In the genomic region with DNA sequence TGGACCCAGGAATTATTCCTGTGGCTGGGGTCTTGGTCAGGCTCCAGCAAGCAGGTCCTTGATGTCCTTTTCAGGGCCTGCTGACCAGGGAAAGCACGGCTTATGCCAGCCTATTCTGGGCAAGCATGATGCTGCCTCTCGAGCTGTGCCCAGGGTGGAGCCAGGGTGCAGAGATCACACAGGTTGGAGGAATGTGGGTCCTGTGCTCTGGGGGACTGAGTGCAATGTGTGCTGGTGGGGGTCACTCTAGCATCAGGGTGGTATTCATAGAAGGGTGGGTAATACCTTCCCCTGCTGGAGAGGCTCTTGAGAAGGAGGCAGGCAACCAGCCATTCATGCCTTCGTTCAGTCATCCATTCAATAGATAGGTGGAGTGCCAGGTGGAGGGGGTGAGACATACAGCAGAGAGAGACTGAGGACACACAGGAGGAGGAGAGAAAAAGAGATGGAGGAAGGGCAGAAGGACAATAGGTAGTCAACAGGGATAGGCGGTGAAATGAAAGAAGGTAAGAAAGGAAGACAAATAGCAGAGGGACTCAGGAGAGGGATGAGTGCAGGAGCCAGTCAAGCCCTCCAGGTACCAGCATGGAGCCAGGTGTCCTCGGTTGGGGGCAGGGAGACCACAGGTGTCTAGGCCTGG, we compare ENCODE assay signal across 13 cellular contexts. TPM values are rescaled to one million over a fixed set of nuclear protein-coding genes. Genes with fewer than 3 reads are reported as not detected.
A peak's percentile ranks its signal among the peaks of the same experiment; 100 is the strongest.
DNase-seq lines count a peak whose midpoint lies in the region; ATAC-seq and TF ChIP-seq lines count a peak whose summit lies in the region.
"Had no signal": no experiment of that assay in that cellular context is flagged by ENCODE, and none has a peak within 500 bp of the region (broad histone marks: within the 10 kb centered on the region; RNA-seq: fewer than 3 reads in every experiment).

No MANE protein-coding gene starts in this region.

- no peak for TF ChIP-seq CTCF in WTC11 (IDR thresholded peaks at IDR 0.05)

- H3K27ac Mint-ChIP-seq in activated naive CD4-positive, alpha-beta T cell treated with anti-CD3 and anti-CD28 coated beads, Interleukin-2, amount 10 ng/mL, durations not matched to agents 7 days and 5 days = no peak overlapping the region
- peak overlapping the region in 1 of 2 donors; percentile 39 for H3K27ac Mint-ChIP-seq in activated naive CD4-positive, alpha-beta T cell treated with anti-CD3 and anti-CD28 coated beads, Interleukin-2, amount 50 U/mL, for 72 hours
- H3K27ac Mint-ChIP-seq in WTC11 = no peak overlapping the region
- peak overlapping the region; percentile 0 to 8 for H3K27ac Mint-ChIP-seq in stimulated activated naive CD8-positive, alpha-beta T cell treated with anti-CD3 and anti-CD28 coated beads, Interleukin-15, amount 100 ng/mL, for 72 hours

- peaks cover 15% of the 10 kb centered on the region for H3K27me3 Mint-ChIP-seq in activated naive CD4-positive, alpha-beta T cell treated with anti-CD3 and anti-CD28 coated beads, Interleukin-2, amount 10 ng/mL, durations not matched to agents 7 days and 5 days
- peaks cover 19% of the 10 kb centered on the region for H3K27me3 Mint-ChIP-seq in WTC11 (ENCODE audit: low read depth)
- no peaks in the 10 kb centered on the region for H3K27me3 Mint-ChIP-seq in stimulated activated naive CD8-positive, alpha-beta T cell treated with anti-CD3 and anti-CD28 coated beads, Interleukin-15, amount 100 ng/mL, for 72 hours

- H3K9ac ChIP-seq in iPS-15b (ENCODE audit: low read depth, low read length) = no peak overlapping the region

- ATAC-seq in activated naive CD4-positive, alpha-beta T cell treated with anti-CD3 and anti-CD28 coated beads, Interleukin-2, amount 50 U/mL, for 72 hours = no peak
- ATAC-seq in WTC11 = no peak
- no peak for ATAC-seq in stimulated activated naive CD8-positive, alpha-beta T cell treated with anti-CD3 and anti-CD28 coated beads, Interleukin-15, amount 100 ng/mL, for 72 hours
- ATAC-seq: Panc1, pancreas had no signal

- H3K36me3 ChIP-seq in iPS-15b (ENCODE audit: control insufficient read depth, insufficient read depth, low read length) = peaks cover 2% of the 10 kb centered on the region

- peaks cover 23% of the 10 kb centered on the region for H3K36me3 Mint-ChIP-seq in activated naive CD4-positive, alpha-beta T cell treated with anti-CD3 and anti-CD28 coated beads, Interleukin-2, amount 10 ng/mL, durations not matched to agents 7 days and 5 days
- H3K36me3 Mint-ChIP-seq in activated naive CD4-positive, alpha-beta T cell treated with anti-CD3 and anti-CD28 coated beads, Interleukin-2, amount 50 U/mL, for 72 hours = no peaks in the 10 kb centered on the region
- H3K36me3 Mint-ChIP-seq in WTC11 = no peaks in the 10 kb centered on the region

- H3K9me3 Mint-ChIP-seq in activated naive CD4-positive, alpha-beta T cell treated with anti-CD3 and anti-CD28 coated beads, Interleukin-2, amount 10 ng/mL, durations not matched to agents 7 days and 5 days = no peaks in the 10 kb centered on the region
- H3K9me3 Mint-ChIP-seq in activated naive CD4-positive, alpha-beta T cell treated with anti-CD3 and anti-CD28 coated beads, Interleukin-2, amount 50 U/mL, for 72 hours = no peaks in the 10 kb centered on the region
- no peaks in the 10 kb centered on the region for H3K9me3 Mint-ChIP-seq in WTC11
- no peaks in the 10 kb centered on the region for H3K9me3 Mint-ChIP-seq in stimulated activated naive CD8-positive, alpha-beta T cell treated with anti-CD3 and anti-CD28 coated beads, Interleukin-15, amount 100 ng/mL, for 72 hours

- H3K4me1 Mint-ChIP-seq in activated naive CD4-positive, alpha-beta T cell treated with anti-CD3 and anti-CD28 coated beads, Interleukin-2, amount 10 ng/mL, durations not matched to agents 7 days and 5 days = peaks cover 30% of the 10 kb centered on the region
- peaks cover 79% of the 10 kb centered on the region for H3K4me1 Mint-ChIP-seq in WTC11
- H3K4me1 Mint-ChIP-seq in stimulated activated naive CD8-positive, alpha-beta T cell treated with anti-CD3 and anti-CD28 coated beads, Interleukin-15, amount 100 ng/mL, for 72 hours = peaks cover 32% of the 10 kb centered on the region

- no peaks in the 10 kb centered on the region for H3K9me3 ChIP-seq in iPS-15b (ENCODE audit: control insufficient read depth, insufficient read depth, low read length)
- H3K9me3 ChIP-seq: pancreas, upper lobe of left lung had no signal

- CTCF ChIA-PET in activated naive CD4-positive, alpha-beta T cell treated with anti-CD3 and anti-CD28 coated beads, Interleukin-2, amount 10 ng/mL, durations not matched to agents 7 days and 5 days (lab: Charles Lee) = interaction anchor here (1.1 kb wide), 2 partner anchors 9 to 10 kb away, joined by 3 to 5 read pairs; no protein-coding TSS in a partner anchor
- CTCF ChIA-PET in WTC11 (lab: Charles Lee) = interaction anchor here (0.8 to 4.3 kb wide), 9 partner anchors 10 to 96 kb away, joined by 3 to 33 read pairs (median 5); a partner anchor contains a TSS

- peak overlapping the region; percentile 19 for H3K4me3 Mint-ChIP-seq in activated naive CD4-positive, alpha-beta T cell treated with anti-CD3 and anti-CD28 coated beads, Interleukin-2, amount 10 ng/mL, durations not matched to agents 7 days and 5 days
- H3K4me3 Mint-ChIP-seq in WTC11 = peak overlapping the region; percentile 83
- H3K4me3 Mint-ChIP-seq in stimulated activated naive CD8-positive, alpha-beta T cell treated with anti-CD3 and anti-CD28 coated beads, Interleukin-15, amount 100 ng/mL, for 72 hours = peak overlapping the region; percentile 3 to 6

- no peak for DNase-seq in activated naive CD4-positive, alpha-beta T cell treated with anti-CD3 and anti-CD28 coated beads, Interleukin-2, amount 10 ng/mL, durations not matched to agents 7 days and 5 days
- DNase-seq in activated naive CD4-positive, alpha-beta T cell treated with anti-CD3 and anti-CD28 coated beads, Interleukin-2, amount 50 U/mL, for 72 hours (ENCODE audit: low spot score in 2 of 2) = no peak
- DNase-seq in WTC11 (ENCODE audit: low spot score) (no peak), nucleus accumbens (lab: John Stamatoyannopoulos, UW) (no peak), activated gamma-delta T cell treated with Interleukin-2 at 50 U/mL for 16 hours (no peak)
- no peak for DNase-seq in stimulated activated naive CD8-positive, alpha-beta T cell treated with anti-CD3 and anti-CD28 coated beads, Interleukin-15, amount 100 ng/mL, for 72 hours
- no peak for DNase-seq in stimulated activated CD4-positive, alpha-beta T cell treated with anti-CD3 and anti-CD28 coated beads, Interleukin-2, amount 100 ng/mL, for 24 hours
- DNase-seq: erythroblast, NCI-H1436 treated with DMSO at 0.1 percent for 48 hours had no signal

- peak overlapping the region; percentile 72 for H3K4me3 ChIP-seq in iPS-15b (ENCODE audit: low read depth, low read length)
- H3K4me3 ChIP-seq: pancreas, upper lobe of left lung had no signal

- peaks cover 64% of the 10 kb centered on the region for H3K4me1 ChIP-seq in iPS-15b (ENCODE audit: control insufficient read depth, insufficient read depth, low read length)
- H3K4me1 ChIP-seq: pancreas had no signal

- peaks cover 7% of the 10 kb centered on the region for H3K27me3 ChIP-seq in iPS-15b (ENCODE audit: control insufficient read depth, insufficient read depth, low read length)
- H3K27me3 ChIP-seq: pancreas, upper lobe of left lung had no signal

- POLR2A ChIA-PET in WTC11 (lab: Charles Lee) = interaction anchor here (0.9 kb wide), 1 partner anchor 10 kb away, joined by 4 read pairs; no protein-coding TSS in a partner anchor

TF ChIP-seq in WTC11, 78 proteins besides CTCF, POLR2A, EP300 and RAD21:
- no peak for TF ChIP-seq KAT7 (CRISPR knock-in tag; IDR thresholded peaks at IDR 0.05; ENCODE audit: borderline replicate concordance)
- no peak for TF ChIP-seq FOXP1 (CRISPR knock-in tag; IDR thresholded peaks at IDR 0.05; ENCODE audit: borderline replicate concordance)
- TF ChIP-seq, protein P1, sequence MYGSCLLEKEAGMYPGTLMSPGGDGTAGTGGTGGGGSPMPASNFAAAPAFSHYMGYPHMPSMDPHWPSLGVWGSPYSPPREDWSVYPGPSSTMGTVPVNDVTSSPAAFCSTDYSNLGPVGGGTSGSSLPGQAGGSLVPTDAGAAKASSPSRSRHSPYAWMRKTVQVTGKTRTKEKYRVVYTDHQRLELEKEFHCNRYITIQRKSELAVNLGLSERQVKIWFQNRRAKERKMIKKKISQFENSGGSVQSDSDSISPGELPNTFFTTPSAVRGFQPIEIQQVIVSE (CRISPR knock-in tag; IDR thresholded peaks at IDR 0.05; ENCODE audit: borderline replicate concordance) = no peak
- TF ChIP-seq SMAD4 (CRISPR knock-in tag; IDR thresholded peaks at IDR 0.05) = no peak
- TF ChIP-seq, protein P2, sequence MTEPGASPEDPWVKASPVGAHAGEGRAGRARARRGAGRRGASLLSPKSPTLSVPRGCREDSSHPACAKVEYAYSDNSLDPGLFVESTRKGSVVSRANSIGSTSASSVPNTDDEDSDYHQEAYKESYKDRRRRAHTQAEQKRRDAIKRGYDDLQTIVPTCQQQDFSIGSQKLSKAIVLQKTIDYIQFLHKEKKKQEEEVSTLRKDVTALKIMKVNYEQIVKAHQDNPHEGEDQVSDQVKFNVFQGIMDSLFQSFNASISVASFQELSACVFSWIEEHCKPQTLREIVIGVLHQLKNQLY (CRISPR knock-in tag; IDR thresholded peaks at IDR 0.05) = no peak
- TF ChIP-seq CREM (CRISPR knock-in tag; IDR thresholded peaks at IDR 0.05) = no peak

RNA-seq across cellular contexts. Expression of a gene that starts 5.1 kb away (rescaled TPM):
- total RNA-seq in activated naive CD4-positive, alpha-beta T cell treated with anti-CD3 and anti-CD28 coated beads, Interleukin-2, amount 50 U/mL, for 72 hours = 1 to 10 TPM; 1.2 to 1.8 TPM
- 18.4 to 23.5 TPM (median 22.2 TPM) in 3 replicates for total RNA-seq in WTC11 (2021)

RNA-seq across cellular contexts. Expression of a gene that starts 25.4 kb away (rescaled TPM):
- 1 to 10 TPM; 2.0 to 4.1 TPM for total RNA-seq in activated naive CD4-positive, alpha-beta T cell treated with anti-CD3 and anti-CD28 coated beads, Interleukin-2, amount 50 U/mL, for 72 hours
- total RNA-seq in WTC11 (2021) = 0.13 TPM in 1 of 3 replicates, not detected in the others

RNA-seq across cellular contexts. Expression of a gene that starts 29.4 kb away (rescaled TPM):
- 10 to 100 TPM; 29.4 to 53.5 TPM for total RNA-seq in activated naive CD4-positive, alpha-beta T cell treated with anti-CD3 and anti-CD28 coated beads, Interleukin-2, amount 50 U/mL, for 72 hours
- 19.3 to 21.9 TPM (median 20.8 TPM) in 3 replicates for total RNA-seq in WTC11 (2021)

Comparison
In these comparisons a context has a peak if more than half of its experiments do, and no peak if none do; other contexts are left out.
1. H3K27ac Mint-ChIP-seq: peak in stimulated activated naive CD8-positive, alpha-beta T cell treated with anti-CD3 and anti-CD28 coated beads, Interleukin-15, amount 100 ng/mL, for 72 hours (2 of 2); none in activated naive CD4-positive, alpha-beta T cell treated with anti-CD3 and anti-CD28 coated beads, Interleukin-2, amount 10 ng/mL, durations not matched to agents 7 days and 5 days (single experiment) and WTC11 (single experiment).
2. H3K4me3 Mint-ChIP-seq: peak in every context shown above with its lines; median percentile 83 in WTC11; 19 in activated naive CD4-positive, alpha-beta T cell treated with anti-CD3 and anti-CD28 coated beads, Interleukin-2, amount 10 ng/mL, durations not matched to agents 7 days and 5 days; 4 in stimulated activated naive CD8-positive, alpha-beta T cell treated with anti-CD3 and anti-CD28 coated beads, Interleukin-15, amount 100 ng/mL, for 72 hours.